22 cellular contexts compared by ENCODE assay signal in the genomic region with DNA sequence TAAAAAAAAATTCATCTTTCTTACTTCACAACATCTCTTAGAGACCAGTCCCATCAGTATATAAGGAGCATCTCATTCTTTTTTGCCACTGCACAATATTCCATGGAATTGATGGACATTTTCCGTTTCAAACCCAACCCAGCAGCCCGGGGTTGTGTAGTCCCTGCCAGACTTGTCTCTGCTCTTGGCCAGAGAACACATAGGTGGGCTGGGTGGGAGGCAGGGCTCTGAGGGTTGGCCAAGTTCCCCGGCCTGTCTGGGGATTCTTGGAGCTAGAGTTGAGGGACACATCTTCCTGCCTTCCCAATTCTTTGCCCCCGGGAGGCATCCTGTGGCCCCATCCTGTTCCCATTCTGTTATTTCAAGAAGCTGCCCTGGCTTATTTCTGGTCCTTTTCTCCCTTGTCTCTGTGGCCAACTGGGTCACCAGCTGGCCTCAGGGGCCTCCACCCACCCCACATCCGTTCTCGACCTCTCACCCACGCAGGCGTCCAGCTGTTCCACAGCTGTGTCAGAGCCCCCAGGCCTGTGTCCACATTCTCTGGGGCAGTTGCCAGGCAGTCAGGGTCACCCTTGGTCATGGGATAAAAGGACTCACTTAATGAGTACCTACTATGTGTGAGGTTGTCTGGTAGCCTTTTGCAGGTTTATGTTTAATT. TPM values are rescaled to one million over a fixed set of nuclear protein-coding genes. Genes with fewer than 3 reads are reported as not detected.
DNase-seq lines count a peak whose midpoint lies in the region; ATAC-seq and TF ChIP-seq lines count a peak whose summit lies in the region.
"Had no signal": no experiment of that assay in that cellular context is flagged by ENCODE, and none has a peak within 500 bp of the region (broad histone marks: within the 10 kb centered on the region; RNA-seq: fewer than 3 reads in every experiment).

No MANE protein-coding gene starts in this region.

- intact Hi-C loops in ovary (cut with DNase I) = no loop called here

- H3K4me3 ChIP-seq in AG10803 (ENCODE audit: low read length) = no peak overlapping the region
- H3K4me3 ChIP-seq in Karpas-422 (ENCODE audit: low read length) = no peak overlapping the region
- H3K4me3 ChIP-seq in foreskin fibroblast (ENCODE audit: low read depth in 1 of 2, low read length in 2 of 2) = no peak overlapping the region
- H3K4me3 ChIP-seq in ovary = no peak overlapping the region
- H3K4me3 ChIP-seq: HAP-1 had no signal

- ATAC-seq in natural killer cell treated with Interleukin-12 subunit alpha and Interleukin-12 subunit beta and Interleukin-15 and Interleukin-18, amount 100 ng/mL, for 72 hours = no peak
- no peak for ATAC-seq in HG02870 (IDR thresholded peaks at IDR 0.05; ENCODE audit: unreplicated experiment)
- ATAC-seq: naive thymus-derived CD8-positive, alpha-beta T cell; PC-3; stimulated activated effector memory CD8-positive, alpha-beta T cell treated with anti-CD3 and anti-CD28 coated beads, Interleukin-12 subunit alpha, Interleukin-12 subunit beta, amount 100 ng/mL, for 72 hours; T-cell had no signal

- peaks cover 5 to 7% of the 10 kb centered on the region in 2 donors for H3K27me3 Mint-ChIP-seq in natural killer cell treated with Interleukin-12 subunit alpha and Interleukin-12 subunit beta and Interleukin-15 and Interleukin-18, amount 100 ng/mL, for 72 hours
- H3K27me3 Mint-ChIP-seq: activated B cell treated with CpG ODN at 0.5 μM for 24 hours; naive thymus-derived CD8-positive, alpha-beta T cell; T-cell had no signal

- no peaks in the 10 kb centered on the region for H4K20me1 ChIP-seq in Karpas-422 (ENCODE audit: insufficient read depth, low read depth, low read length)

- H3K9me3 ChIP-seq in Karpas-422 (ENCODE audit: low read length) (no peaks in the 10 kb centered on the region), ovary (no peaks in the 10 kb centered on the region)
- H3K9me3 ChIP-seq: HAP-1 had no signal

- 7 to 23% (median 8%) methylated on average over 8 of the region's 8 CpGs for WGBS in ovary, 3 donors

- H3K9ac ChIP-seq in Karpas-422 (ENCODE audit: low read length) = no peak overlapping the region
- H3K9ac ChIP-seq: KMS-11 had no signal

- H3K4me3 Mint-ChIP-seq in natural killer cell treated with Interleukin-12 subunit alpha and Interleukin-12 subunit beta and Interleukin-15 and Interleukin-18, amount 100 ng/mL, for 72 hours = no peak overlapping the region
- H3K4me3 Mint-ChIP-seq: activated B cell treated with CpG ODN at 0.5 μM for 24 hours; activated naive CD4-positive, alpha-beta T cell treated with anti-CD3 and anti-CD28 coated beads for 36 hours; naive thymus-derived CD8-positive, alpha-beta T cell; stimulated activated effector memory CD8-positive, alpha-beta T cell treated with anti-CD3 and anti-CD28 coated beads, Interleukin-12 subunit alpha, Interleukin-12 subunit beta, amount 100 ng/mL, for 72 hours; T-cell had no signal

- H3K27ac Mint-ChIP-seq in natural killer cell treated with Interleukin-12 subunit alpha and Interleukin-12 subunit beta and Interleukin-15 and Interleukin-18, amount 100 ng/mL, for 72 hours = no peak overlapping the region
- H3K27ac Mint-ChIP-seq: activated B cell treated with CpG ODN at 0.5 μM for 24 hours; activated naive CD4-positive, alpha-beta T cell treated with anti-CD3 and anti-CD28 coated beads for 36 hours; naive thymus-derived CD8-positive, alpha-beta T cell; stimulated activated effector memory CD8-positive, alpha-beta T cell treated with anti-CD3 and anti-CD28 coated beads, Interleukin-12 subunit alpha, Interleukin-12 subunit beta, amount 100 ng/mL, for 72 hours; T-cell had no signal

- no peak for TF ChIP-seq CTCF in AG10803 (conservative IDR thresholded peaks at IDR 0.05; ENCODE audit: low read length)
- no peak for TF ChIP-seq CTCF in foreskin fibroblast (IDR thresholded peaks at IDR 0.05; ENCODE audit: low read depth, low read length)
- no peak for TF ChIP-seq CTCF in ovary (IDR thresholded peaks at IDR 0.05)

- H3K36me3 Mint-ChIP-seq in natural killer cell treated with Interleukin-12 subunit alpha and Interleukin-12 subunit beta and Interleukin-15 and Interleukin-18, amount 100 ng/mL, for 72 hours = no peaks in the 10 kb centered on the region
- H3K36me3 Mint-ChIP-seq: stimulated activated effector memory CD8-positive, alpha-beta T cell treated with anti-CD3 and anti-CD28 coated beads, Interleukin-12 subunit alpha, Interleukin-12 subunit beta, amount 100 ng/mL, for 72 hours; T-cell had no signal

- H3K27me3 ChIP-seq in Karpas-422 (ENCODE audit: low read length) (no peaks in the 10 kb centered on the region), ovary (no peaks in the 10 kb centered on the region)

- no peaks in the 10 kb centered on the region for H3K4me1 ChIP-seq in Karpas-422 (ENCODE audit: low read length)
- peaks cover 4% of the 10 kb centered on the region for H3K4me1 ChIP-seq in ovary (ENCODE audit: insufficient read depth)

- TF ChIP-seq EP300 in ovary (IDR thresholded peaks at IDR 0.05) = no peak

- TF ChIP-seq POLR2A in ovary (IDR thresholded peaks at IDR 0.05) = no peak

- no peak overlapping the region for H3K27ac ChIP-seq in Karpas-422 (ENCODE audit: low read length)
- no peak overlapping the region for H3K27ac ChIP-seq in ovary
- H3K27ac ChIP-seq: KMS-11 had no signal

- no peak overlapping the region for H2AFZ ChIP-seq in Karpas-422 (ENCODE audit: low read length)

- no peaks in the 10 kb centered on the region for H3K36me3 ChIP-seq in Karpas-422 (ENCODE audit: insufficient read depth, low read length)
- H3K36me3 ChIP-seq in ovary = no peaks in the 10 kb centered on the region
- H3K36me3 ChIP-seq: HAP-1 had no signal

- no peaks in the 10 kb centered on the region for H3K9me3 Mint-ChIP-seq in natural killer cell treated with Interleukin-12 subunit alpha and Interleukin-12 subunit beta and Interleukin-15 and Interleukin-18, amount 100 ng/mL, for 72 hours
- H3K9me3 Mint-ChIP-seq: stimulated activated effector memory CD8-positive, alpha-beta T cell treated with anti-CD3 and anti-CD28 coated beads, Interleukin-12 subunit alpha, Interleukin-12 subunit beta, amount 100 ng/mL, for 72 hours had no signal

- H3K4me1 Mint-ChIP-seq in natural killer cell treated with Interleukin-12 subunit alpha and Interleukin-12 subunit beta and Interleukin-15 and Interleukin-18, amount 100 ng/mL, for 72 hours (ENCODE audit: low read depth in 2 of 2) = no peaks in the 10 kb centered on the region
- H3K4me1 Mint-ChIP-seq: activated B cell treated with CpG ODN at 0.5 μM for 24 hours; naive thymus-derived CD8-positive, alpha-beta T cell had no signal

- no peak overlapping the region for H3K4me2 ChIP-seq in Karpas-422 (ENCODE audit: low read depth, low read length, poor library complexity, severe bottlenecking)
- H3K4me2 ChIP-seq: KMS-11 had no signal

- DNase-seq in AG10803 (ENCODE audit: low read depth) (peak; percentile 21), Karpas-422 (peak; percentile 32), foreskin fibroblast (peak; percentile 76 to 92), ovary (peak in 3 of 5 donors; percentile 7 to 57 (median 47)), cortex of kidney (lab: John Stamatoyannopoulos, UW) (no peak), KG1 (lab: John Stamatoyannopoulos, UW) (no peak)
- DNase-seq in natural killer cell treated with Interleukin-12 subunit alpha and Interleukin-12 subunit beta and Interleukin-15 and Interleukin-18, amount 100 ng/mL, for 72 hours (ENCODE audit: low spot score) = no peak
- DNase-seq: activated B cell treated with CpG ODN at 0.5 μM for 24 hours; activated naive CD4-positive, alpha-beta T cell treated with anti-CD3 and anti-CD28 coated beads for 36 hours; caudate nucleus; head of caudate nucleus; naive thymus-derived CD8-positive, alpha-beta T cell; NCI-H146; PC-3; stimulated activated CD4-positive, alpha-beta T cell treated with anti-CD3 and anti-CD28 coated beads, Interleukin-4, amount 100 ng/mL, for 4 hours; T-cell had no signal

- H3K9me2 ChIP-seq in Karpas-422 (replicated peaks; ENCODE audit: insufficient read depth, low read length) = no peaks in the 10 kb centered on the region

- H3K79me2 ChIP-seq in Karpas-422 (ENCODE audit: low read length) = no peaks in the 10 kb centered on the region

RNA-seq across cellular contexts. Expression of gene CCDC63, which starts 52.0 kb away (rescaled TPM):
- not detected in 2 replicates for total RNA-seq in Karpas-422 (2014; rRNA removed; shearing (Covaris generic); ENCODE audit: low replicate concordance)
- not detected for total RNA-seq in ovary
- not detected for polyA plus RNA-seq in ovary
- total RNA-seq in natural killer cell treated with Interleukin-12 subunit alpha and Interleukin-12 subunit beta and Interleukin-15 and Interleukin-18, amount 100 ng/mL, for 72 hours = not detected
- total RNA-seq: activated B cell treated with CpG ODN at 0.5 μM for 24 hours; activated naive CD4-positive, alpha-beta T cell treated with anti-CD3 and anti-CD28 coated beads for 36 hours; kidney epithelial cell; naive thymus-derived CD8-positive, alpha-beta T cell; PC-3; renal cortical epithelial cell; T-cell had no signal
- polyA plus RNA-seq: naive thymus-derived CD8-positive, alpha-beta T cell had no signal

RNA-seq across cellular contexts. Expression of gene PPP1CC, which starts 52.1 kb away (rescaled TPM):
- total RNA-seq in Karpas-422 (2014; rRNA removed; shearing (Covaris generic); ENCODE audit: low replicate concordance) = 128 and 248 TPM in 2 replicates
- 100 to 1,000 TPM; 102 to 143 (median 126) TPM for total RNA-seq in ovary
- polyA plus RNA-seq in ovary = 100 to 1,000 TPM in 1 of 2 donors, 10 to 100 TPM in 1; 94.4 to 158 TPM
- total RNA-seq in natural killer cell treated with Interleukin-12 subunit alpha and Interleukin-12 subunit beta and Interleukin-15 and Interleukin-18, amount 100 ng/mL, for 72 hours = 100 to 1,000 TPM; 140 to 143 TPM

Comparison
In these comparisons a context has a peak if more than half of its experiments do, and no peak if none do; other contexts are left out.
1. DNase-seq: peak in AG10803 (single experiment), Karpas-422 (single experiment), foreskin fibroblast (2 of 2) and ovary (3 of 5); none in natural killer cell treated with Interleukin-12 subunit alpha and Interleukin-12 subunit beta and Interleukin-15 and Interleukin-18, amount 100 ng/mL, for 72 hours (single experiment), cortex of kidney (single experiment) and KG1 (single experiment).